In genomic region chr2:109195193-109196045, GRCh38 we compare ENCODE assay signal across 18 cellular contexts.
DNase-seq lines count a peak whose midpoint lies in the region; ATAC-seq and TF ChIP-seq lines count a peak whose summit lies in the region.
"Had no signal": no experiment of that assay in that cellular context is flagged by ENCODE, and none has a peak within 500 bp of the region (broad histone marks: within the 10 kb centered on the region; RNA-seq: fewer than 3 reads in every experiment).

No MANE protein-coding gene starts in this region.

- H3K4me3 ChIP-seq in GM23338 (no peak overlapping the region), heart left ventricle (no peak overlapping the region), psoas muscle (peak overlapping the region; percentile 40)
- H3K4me3 ChIP-seq: cardiac muscle cell, MG63 had no signal

- DNase-seq in GM23338 (ENCODE audit: low spot score) (no peak), NCI-H2171 treated with DMSO at 0.1 percent for 48 hours (lab: John Stamatoyannopoulos, UW) (peak; percentile 54), heart left ventricle (peak in 4 of 5 donors; percentile 49 to 75 (median 62)), psoas muscle (peak; percentile 48 to 80), erythroblast (lab: John Stamatoyannopoulos, UW) (no peak), LoVo (ENCODE audit: low spot score) (no peak)
- DNase-seq: activated CD4-positive, alpha-beta T cell treated with anti-CD3 and anti-CD28 coated beads for 1 hour; activated T-cell treated with anti-CD3 and anti-CD28 coated beads for 4 hours; endodermal cell; MG63; retina; SHP77; stimulated activated CD4-positive, alpha-beta T cell treated with anti-CD3 and anti-CD28 coated beads, Interleukin-1b, Interleukin-23, amount 100 ng/mL, for 48 hours had no signal

- no peaks in the 10 kb centered on the region for H4K20me1 ChIP-seq in GM23338 (replicated peaks; ENCODE audit: insufficient read depth)

- H3K36me3 ChIP-seq in GM23338 (ENCODE audit: insufficient read depth) (no peaks in the 10 kb centered on the region), heart left ventricle (no peaks in the 10 kb centered on the region), psoas muscle (ENCODE audit: insufficient read depth in 1 of 2, low read depth in 1 of 2) (no peaks in the 10 kb centered on the region)
- H3K36me3 ChIP-seq: cardiac muscle cell, MG63 had no signal

- no peaks in the 10 kb centered on the region for H3F3A ChIP-seq in GM23338 (replicated peaks; ENCODE audit: low read depth)

- H3K4me1 ChIP-seq in GM23338 (ENCODE audit: insufficient read depth) (no peaks in the 10 kb centered on the region), heart left ventricle (peaks cover 4 to 57% (median 34%) of the 10 kb centered on the region in 12 donors), psoas muscle (peaks cover 55% of the 10 kb centered on the region)

- H3K9me2 ChIP-seq in GM23338 (ENCODE audit: insufficient read depth), result no peaks in the 10 kb centered on the region

- H3K9me3 Mint-ChIP-seq in GM23338, result peaks cover 3% of the 10 kb centered on the region; the same call in 1 of the 3 replicates
- H3K9me3 Mint-ChIP-seq: activated naive CD4-positive, alpha-beta T cell treated with anti-CD3 and anti-CD28 coated beads, Interleukin-2, amount 50 U/mL, for 72 hours; endodermal cell had no signal

- ATAC-seq in GM23338, result peak; percentile 24; the same call in 2 of the 3 replicates
- ATAC-seq in heart left ventricle, result peak; percentile 66 to 87 (median 82)
- ATAC-seq in psoas muscle, result peak; percentile 86 to 92 (median 90)
- ATAC-seq in HG02678 (IDR thresholded peaks at IDR 0.05; ENCODE audit: unreplicated experiment), result no peak
- ATAC-seq: activated naive CD4-positive, alpha-beta T cell treated with anti-CD3 and anti-CD28 coated beads, Interleukin-2, amount 50 U/mL, for 72 hours had no signal

- H2AFZ ChIP-seq in GM23338, result 0 out of 2 replicates have a peak overlapping the region, but pooled peaks have one; percentile 38

- TF ChIP-seq POLR2A in heart left ventricle (IDR thresholded peaks at IDR 0.05), result no peak
- no peak for TF ChIP-seq POLR2A in erythroblast (IDR thresholded peaks at IDR 0.05; ENCODE audit: low read length)

- no peak overlapping the region for H3K4me3 Mint-ChIP-seq in GM23338
- H3K4me3 Mint-ChIP-seq: endodermal cell; natural killer cell treated with Interleukin-12 subunit alpha and Interleukin-12 subunit beta and Interleukin-15 and Interleukin-18, amount 100 ng/mL, for 72 hours had no signal

- H3K4me2 ChIP-seq in GM23338, result no peak overlapping the region

- H3K36me3 Mint-ChIP-seq in GM23338 (ENCODE audit: low read depth), result no peaks in the 10 kb centered on the region
- H3K36me3 Mint-ChIP-seq: activated naive CD4-positive, alpha-beta T cell treated with anti-CD3 and anti-CD28 coated beads, Interleukin-2, amount 50 U/mL, for 72 hours; natural killer cell treated with Interleukin-12 subunit alpha and Interleukin-12 subunit beta and Interleukin-15 and Interleukin-18, amount 100 ng/mL, for 72 hours had no signal

- intact Hi-C loops in heart left ventricle (cut with DNase I) (loop anchor here in 2 of 10 donors (1.0 to 5.0 kb wide), 2 partner anchors 10 to 63 kb away; no protein-coding TSS in a partner anchor), psoas muscle (cut with DNase I) (no loop called here)

- H3K27ac Mint-ChIP-seq in GM23338, result no peak overlapping the region
- H3K27ac Mint-ChIP-seq: activated naive CD4-positive, alpha-beta T cell treated with anti-CD3 and anti-CD28 coated beads, Interleukin-2, amount 50 U/mL, for 72 hours; endodermal cell; natural killer cell treated with Interleukin-12 subunit alpha and Interleukin-12 subunit beta and Interleukin-15 and Interleukin-18, amount 100 ng/mL, for 72 hours had no signal

- H3K9me3 ChIP-seq in heart left ventricle, result peaks cover 0 to 7% (median 0%) of the 10 kb centered on the region in 12 donors
- H3K9me3 ChIP-seq in psoas muscle, result no peaks in the 10 kb centered on the region
- H3K9me3 ChIP-seq: MG63 had no signal

- TF ChIP-seq CTCF in GM23338 (conservative IDR thresholded peaks at IDR 0.05; ENCODE audit: low read depth in 2 of 2) (no peak), heart left ventricle (IDR thresholded peaks at IDR 0.05) (no peak), psoas muscle (IDR thresholded peaks at IDR 0.05) (no peak)

- H3K79me2 ChIP-seq in GM23338 (replicated peaks; ENCODE audit: insufficient read depth), result no peaks in the 10 kb centered on the region

- H3K27me3 Mint-ChIP-seq in GM23338 (ENCODE audit: insufficient read depth, low read depth, poor library complexity), result peaks cover 5% of the 10 kb centered on the region

- 20 to 26% (median 23%) methylated on average over 16 to 19 of the region's 19 CpGs for WGBS in heart left ventricle, 4 donors
- WGBS in psoas muscle, 3 donors, result 17 to 19% (median 19%) methylated on average over 19 of the region's 19 CpGs

- H3K27ac ChIP-seq in GM23338 (ENCODE audit: low read depth) (no peak overlapping the region), heart left ventricle (peak overlapping the region in 11 of 12 donors; percentile 50 to 76 (median 61)), psoas muscle (peak overlapping the region; percentile 81)
- H3K27ac ChIP-seq: C4-2B, cardiac muscle cell had no signal

- no peaks in the 10 kb centered on the region for H3K27me3 ChIP-seq in GM23338 (ENCODE audit: insufficient read depth)
- no peaks in the 10 kb centered on the region for H3K27me3 ChIP-seq in heart left ventricle
- H3K27me3 ChIP-seq in psoas muscle (ENCODE audit: insufficient read depth in 3 of 3, low read length in 2 of 3), result no peaks in the 10 kb centered on the region
- H3K27me3 ChIP-seq: cardiac muscle cell, MG63 had no signal

- H3K4me1 Mint-ChIP-seq in GM23338, result peaks cover 13% of the 10 kb centered on the region

TF ChIP-seq in GM23338, 12 proteins besides CTCF, POLR2A, EP300 and RAD21 (continues in another document):
- TF ChIP-seq JUNB (IDR thresholded peaks at IDR 0.05; ENCODE audit: unreplicated experiment) (no peak), ZNF331 (CRISPR knock-in tag; IDR thresholded peaks at IDR 0.05; ENCODE audit: low read depth) (no peak), STAT1 (IDR thresholded peaks at IDR 0.05; ENCODE audit: unreplicated experiment) (no peak), CREB1 (CRISPR knock-in tag; IDR thresholded peaks at IDR 0.05; ENCODE audit: low read depth) (no peak), POLR2AphosphoS5 (IDR thresholded peaks at IDR 0.05; ENCODE audit: low read depth) (no peak), REST (IDR thresholded peaks at IDR 0.05; ENCODE audit: unreplicated experiment) (no peak), ETS1 (IDR thresholded peaks at IDR 0.05) (no peak), EZH2phosphoT487 (IDR thresholded peaks at IDR 0.05; ENCODE audit: unreplicated experiment) (no peak), ZNF114 (CRISPR knock-in tag; IDR thresholded peaks at IDR 0.05) (no peak), NANOG (IDR thresholded peaks at IDR 0.05; ENCODE audit: borderline replicate concordance) (no peak), EZH2 (IDR thresholded peaks at IDR 0.05; ENCODE audit: low read depth, unreplicated experiment) (no peak)

Comparison
In these comparisons a context has a peak if more than half of its experiments do, and no peak if none do; other contexts are left out.
1. DNase-seq: peak in NCI-H2171 treated with DMSO at 0.1 percent for 48 hours (single experiment), heart left ventricle (4 of 5) and psoas muscle (2 of 2); none in GM23338 (single experiment), erythroblast (0 of 2) and LoVo (single experiment).